In the genomic region with DNA sequence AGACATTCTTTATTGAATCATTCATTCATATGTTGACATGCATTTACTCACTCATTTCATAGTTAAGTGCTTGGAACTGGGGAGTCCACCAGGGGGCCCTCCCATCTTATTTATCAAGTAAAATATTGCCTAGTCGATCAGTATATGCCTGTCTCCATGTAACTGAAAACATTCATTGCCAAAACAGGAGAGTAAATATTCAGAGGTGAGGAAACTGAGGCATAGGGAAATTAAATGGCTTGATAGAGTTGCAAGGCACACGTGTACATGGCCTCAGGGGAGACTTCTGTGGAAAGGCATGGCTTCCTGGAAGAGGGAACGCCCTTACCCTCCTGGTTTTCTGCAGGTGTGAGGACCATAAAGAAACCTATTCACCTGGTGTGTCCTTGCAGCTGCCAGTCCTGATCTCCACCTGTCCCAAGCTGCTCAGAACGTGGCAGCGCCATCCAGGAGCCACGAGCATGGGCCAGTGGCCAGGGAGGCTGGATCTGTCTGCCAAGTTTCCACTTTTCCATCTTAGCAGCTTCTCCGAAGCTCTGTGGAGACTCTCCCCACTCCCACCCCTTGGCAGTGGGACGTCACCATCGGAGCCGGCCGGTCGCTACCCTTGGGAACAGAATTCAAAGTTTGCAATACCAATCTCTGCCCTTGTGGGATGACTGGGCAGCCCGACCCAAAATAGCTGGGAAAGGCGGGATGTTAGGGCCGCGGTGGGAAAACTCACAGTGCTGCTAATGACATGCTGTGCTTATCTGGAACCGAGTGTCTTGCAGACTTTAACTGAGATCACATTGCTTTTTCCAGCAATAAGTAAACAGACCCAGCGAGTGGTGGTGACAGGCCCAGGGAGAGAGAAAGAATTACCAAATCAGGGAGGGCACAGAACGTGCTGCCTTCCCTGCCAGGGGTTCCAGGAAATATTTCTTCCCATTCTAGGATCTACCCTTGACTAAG, we compare ENCODE assay signal across 8 cellular contexts. TPM values are rescaled to one million over a fixed set of nuclear protein-coding genes. Genes with fewer than 3 reads are reported as not detected.
A peak's percentile ranks its signal among the peaks of the same experiment; 100 is the strongest.
DNase-seq lines count a peak whose midpoint lies in the region; ATAC-seq and TF ChIP-seq lines count a peak whose summit lies in the region.

No MANE protein-coding gene starts in this region.

- ATAC-seq in foreskin keratinocyte (peak; percentile 35), GM18867 (IDR thresholded peaks at IDR 0.05; ENCODE audit: unreplicated experiment) (no peak)

- peak overlapping the region; percentile 17 for H4K8ac ChIP-seq in trophoblast cell (ENCODE audit: low read depth, low read length)

- peak overlapping the region; percentile 24 for H2BK5ac ChIP-seq in trophoblast cell (ENCODE audit: low read depth, low read length, poor library complexity)

- peak overlapping the region; percentile 52 for H3K14ac ChIP-seq in trophoblast cell (ENCODE audit: low read length)

- no peak overlapping the region for H3K4me3 ChIP-seq in trophoblast cell (ENCODE audit: low read depth, low read length)

- peak; percentile 51 for TF ChIP-seq CTCF in 22Rv1 (IDR thresholded peaks at IDR 0.05)
- TF ChIP-seq CTCF in GM12873 (IDR thresholded peaks at IDR 0.05; ENCODE audit: insufficient read depth, low read depth, low read length, missing control alignments) = peak; percentile 55
- TF ChIP-seq CTCF in foreskin keratinocyte (conservative IDR thresholded peaks at IDR 0.05) = peak; percentile 94

- H2BK120ac ChIP-seq in trophoblast cell (ENCODE audit: insufficient read depth, low read length, poor library complexity) = peak overlapping the region; percentile 21

- no CpG with 5 or more reads among the region's 19 CpGs for WGBS in trophoblast cell (ENCODE audit: extremely low coverage, insufficient coverage, insufficient read length)

- peak overlapping the region; percentile 4 for H4K12ac ChIP-seq in trophoblast cell (ENCODE audit: low read depth, low read length)

- H2BK12ac ChIP-seq in trophoblast cell (ENCODE audit: low read length) = peak overlapping the region; percentile 10

- peak; percentile 3 for DNase-seq in NCI-H526 treated with DMSO at 0.1 percent for 48 hours (lab: John Stamatoyannopoulos, UW)
- peak; percentile 42 for DNase-seq in activated T-cell treated with anti-CD3 and anti-CD28 coated beads, Interleukin-2, amount 50 U/mL, for 1 hour
- DNase-seq in foreskin keratinocyte = peak in 1 of 2 donors; percentile 46
- peak; percentile 47 to 67 for DNase-seq in trophoblast cell
- DNase-seq in HuH-7.5 (ENCODE audit: low spot score) = no peak

- peaks cover 2% of the 10 kb centered on the region for H3K79me2 ChIP-seq in trophoblast cell (ENCODE audit: control insufficient read depth, insufficient read depth, low read length, poor library complexity)

- peak overlapping the region; percentile 72 for H4K91ac ChIP-seq in trophoblast cell (ENCODE audit: low read depth, low read length)

- peak overlapping the region; percentile 14 for H3K18ac ChIP-seq in trophoblast cell (ENCODE audit: low read length)

- no peak overlapping the region for H3K27ac ChIP-seq in 22Rv1
- peak overlapping the region; percentile 76 for H3K27ac ChIP-seq in foreskin keratinocyte
- H3K27ac ChIP-seq in trophoblast cell (ENCODE audit: low read depth, low read length) = peak overlapping the region; percentile 5

- peak overlapping the region; percentile 56 for H2AFZ ChIP-seq in trophoblast cell (ENCODE audit: insufficient read depth, low read length, poor library complexity)

- H3K4ac ChIP-seq in trophoblast cell (ENCODE audit: low read depth, low read length) = no peak overlapping the region

- no peak overlapping the region for H2AK5ac ChIP-seq in trophoblast cell (ENCODE audit: low read length)

- peaks cover 16% of the 10 kb centered on the region for H3K4me1 ChIP-seq in foreskin keratinocyte
- peaks cover 19 to 20% of the 10 kb centered on the region in 2 experiments for H3K4me1 ChIP-seq in trophoblast cell (ENCODE audit: control insufficient read depth in 1 of 2, insufficient read depth in 2 of 2, low read length in 2 of 2)

- H3K9me3 ChIP-seq in trophoblast cell (ENCODE audit: insufficient read depth, low read depth, low read length) = no peaks in the 10 kb centered on the region

- H3K23ac ChIP-seq in trophoblast cell (ENCODE audit: low read length) = no peak overlapping the region

- H3K27me3 ChIP-seq in foreskin keratinocyte (no peaks in the 10 kb centered on the region), trophoblast cell (ENCODE audit: insufficient read depth, low read length) (peaks cover 7% of the 10 kb centered on the region)

- H3K4me2 ChIP-seq in trophoblast cell (ENCODE audit: low read length) = no peak overlapping the region

- H3K9ac ChIP-seq in trophoblast cell (ENCODE audit: low read length) = no peak overlapping the region

- H3K79me1 ChIP-seq in trophoblast cell (ENCODE audit: low read length) = peaks cover 26% of the 10 kb centered on the region

- H3K36me3 ChIP-seq in trophoblast cell (ENCODE audit: control insufficient read depth in 1 of 2, insufficient read depth in 2 of 2, low read length in 2 of 2) = no peaks in the 10 kb centered on the region

RNA-seq across cellular contexts. Expression of gene C1QTNF1, which starts 4.1 kb away (rescaled TPM):
- 29.5 and 38.9 TPM in 2 replicates for total RNA-seq in foreskin keratinocyte
- polyA plus RNA-seq in foreskin keratinocyte = 26.0 and 34.5 TPM in 2 replicates
- polyA plus RNA-seq in trophoblast cell (2013) = 11.5 and 12.7 TPM in 2 replicates

RNA-seq across cellular contexts. Expression of gene CANT1, which starts 10.3 kb away (rescaled TPM):
- 67.2 and 68.5 TPM in 2 replicates for total RNA-seq in foreskin keratinocyte
- polyA plus RNA-seq in foreskin keratinocyte = 48.4 and 49.3 TPM in 2 replicates
- polyA plus RNA-seq in trophoblast cell (2013) = 60.8 and 62.9 TPM in 2 replicates

RNA-seq across cellular contexts. Expression of gene LGALS3BP, which starts 40.2 kb away (rescaled TPM):
- total RNA-seq in foreskin keratinocyte = 339 and 389 TPM in 2 replicates
- polyA plus RNA-seq in foreskin keratinocyte = 375 and 407 TPM in 2 replicates
- polyA plus RNA-seq in trophoblast cell (2013) = 9.1 and 9.3 TPM in 2 replicates

RNA-seq across cellular contexts. Expression of gene ENGASE, which starts 54.7 kb away (rescaled TPM):
- total RNA-seq in foreskin keratinocyte = 11.2 and 11.7 TPM in 2 replicates
- 8.0 and 8.5 TPM in 2 replicates for polyA plus RNA-seq in foreskin keratinocyte
- 18.7 and 18.8 TPM in 2 replicates for polyA plus RNA-seq in trophoblast cell (2013)
